13 cellular contexts compared by ENCODE assay signal in the genomic region with DNA sequence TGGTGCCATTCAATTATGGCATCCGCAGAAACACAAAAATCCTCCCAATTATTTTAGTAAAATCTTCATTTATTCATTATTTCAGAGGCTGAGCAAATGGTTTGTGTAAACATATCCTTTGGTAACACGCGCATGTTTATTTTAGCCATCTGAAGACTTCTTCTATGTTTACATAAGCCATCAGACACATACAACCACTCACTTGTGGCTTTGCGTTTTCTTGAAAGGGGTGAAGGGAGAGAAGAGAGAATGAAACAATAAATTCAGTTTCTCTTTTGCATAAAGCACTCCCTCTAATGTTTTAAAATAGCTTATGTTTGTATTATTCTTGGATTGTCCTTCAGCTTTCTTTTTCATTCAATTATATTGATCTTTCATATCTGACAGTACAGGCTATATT.
DNase-seq lines count a peak whose midpoint lies in the region; ATAC-seq and TF ChIP-seq lines count a peak whose summit lies in the region.
"Had no signal": no experiment of that assay in that cellular context is flagged by ENCODE, and none has a peak within 500 bp of the region (broad histone marks: within the 10 kb centered on the region; RNA-seq: fewer than 3 reads in every experiment).

No MANE protein-coding gene starts in this region.

- H3K4me3 Mint-ChIP-seq in mesothelial cell of epicardium: no peak overlapping the region
- H3K4me3 Mint-ChIP-seq: activated naive CD4-positive, alpha-beta T cell treated with anti-CD3 and anti-CD28 coated beads for 36 hours; neural crest cell had no signal

- H3K4me1 Mint-ChIP-seq in mesothelial cell of epicardium: peaks cover 60% of the 10 kb centered on the region

- WGBS in heart left ventricle, 4 donors: 61 to 75% (median 67%) methylated on average over 4 of the region's 4 CpGs
- 39 to 40% methylated on average over 4 of the region's 4 CpGs for WGBS in upper lobe of left lung, 2 donors

- no peaks in the 10 kb centered on the region for H3K9me2 ChIP-seq in MM.1S (replicated peaks; ENCODE audit: insufficient read depth, low read length)

- H3K79me2 ChIP-seq in MM.1S (ENCODE audit: low read length): no peaks in the 10 kb centered on the region

- peak overlapping the region; percentile 97 for H3K27ac Mint-ChIP-seq in mesothelial cell of epicardium
- H3K27ac Mint-ChIP-seq: activated naive CD4-positive, alpha-beta T cell treated with anti-CD3 and anti-CD28 coated beads for 36 hours had no signal

- no peak for TF ChIP-seq POLR2A in heart left ventricle (IDR thresholded peaks at IDR 0.05)
- no peak for TF ChIP-seq POLR2A in upper lobe of left lung (IDR thresholded peaks at IDR 0.05)

- ATAC-seq in heart left ventricle: no peak
- ATAC-seq in left cardiac atrium: no peak
- ATAC-seq in upper lobe of left lung (ENCODE audit: low FRiP score in 2 of 2): no peak
- ATAC-seq in GM18511 (IDR thresholded peaks at IDR 0.05; ENCODE audit: unreplicated experiment): no peak
- ATAC-seq in GM18502 (IDR thresholded peaks at IDR 0.05; ENCODE audit: poor library complexity, unreplicated experiment): no peak

- no peak for DNase-seq in heart left ventricle
- no peak for DNase-seq in left cardiac atrium
- DNase-seq in brain microvascular endothelial cell: peak; percentile 22
- no peak for DNase-seq in mesothelial cell of epicardium (ENCODE audit: low spot score in 2 of 2, unreplicated experiment in 2 of 2)
- DNase-seq in upper lobe of left lung: no peak
- no peak for DNase-seq in MM.1S
- DNase-seq: activated naive CD4-positive, alpha-beta T cell treated with anti-CD3 and anti-CD28 coated beads for 36 hours; H7; NCI-H774 had no signal

- no peak for TF ChIP-seq EP300 in upper lobe of left lung (IDR thresholded peaks at IDR 0.05)

- intact Hi-C loops in heart left ventricle (cut with DNase I) (loop anchor here (2.0 to 10.0 kb wide), 11 partner anchors 66 to 653 kb away; no protein-coding TSS in a partner anchor), left cardiac atrium (cut with DNase I) (loop anchor here in 1 of 2 donors (5.0 kb wide), 2 partner anchors 66 to 214 kb away; a partner anchor contains a TSS)

- H3K4me3 ChIP-seq in heart left ventricle: peak overlapping the region in 1 of 12 donors; percentile 18
- H3K4me3 ChIP-seq in brain microvascular endothelial cell (ENCODE audit: low read depth, low read length): no peak overlapping the region
- H3K4me3 ChIP-seq in upper lobe of left lung: no peak overlapping the region
- H3K4me3 ChIP-seq in MM.1S (ENCODE audit: low read length): no peak overlapping the region
- H3K4me3 ChIP-seq: SJSA1 had no signal

- H3K4me1 ChIP-seq in heart left ventricle: peaks cover 0 to 77% (median 55%) of the 10 kb centered on the region in 12 donors
- peaks cover 15 to 46% (median 31%) of the 10 kb centered on the region in 4 donors for H3K4me1 ChIP-seq in upper lobe of left lung
- H3K4me1 ChIP-seq in MM.1S (ENCODE audit: low read length): no peaks in the 10 kb centered on the region

- H3K27me3 ChIP-seq in heart left ventricle: no peaks in the 10 kb centered on the region
- H3K27me3 ChIP-seq in brain microvascular endothelial cell (replicated peaks): no peaks in the 10 kb centered on the region
- H3K27me3 ChIP-seq in upper lobe of left lung: no peaks in the 10 kb centered on the region
- H3K27me3 ChIP-seq in MM.1S (replicated peaks; ENCODE audit: insufficient read depth, low read length): no peaks in the 10 kb centered on the region
- H3K27me3 ChIP-seq: SJSA1 had no signal

- no peaks in the 10 kb centered on the region for H4K20me1 ChIP-seq in MM.1S (ENCODE audit: insufficient read depth, low read length)

- H3K27me3 Mint-ChIP-seq in mesothelial cell of epicardium (ENCODE audit: low read depth): no peaks in the 10 kb centered on the region

- no peaks in the 10 kb centered on the region for H3K9me3 ChIP-seq in heart left ventricle
- no peaks in the 10 kb centered on the region for H3K9me3 ChIP-seq in upper lobe of left lung
- H3K9me3 ChIP-seq in MM.1S (replicated peaks; ENCODE audit: insufficient read depth, low read length): no peaks in the 10 kb centered on the region
- H3K9me3 ChIP-seq: SJSA1 had no signal

- no peak overlapping the region for H3K9ac ChIP-seq in MM.1S (ENCODE audit: low read length)

- H3K4me2 ChIP-seq in MM.1S (ENCODE audit: low read depth, low read length): no peak overlapping the region

- H2AFZ ChIP-seq in MM.1S (ENCODE audit: low read length): no peak overlapping the region

- H3K36me3 ChIP-seq in heart left ventricle: peaks cover 0 to 8% (median 0%) of the 10 kb centered on the region in 9 donors
- no peaks in the 10 kb centered on the region for H3K36me3 ChIP-seq in brain microvascular endothelial cell (replicated peaks)
- peaks cover 0 to 4% (median 0%) of the 10 kb centered on the region in 4 donors for H3K36me3 ChIP-seq in upper lobe of left lung
- H3K36me3 ChIP-seq in MM.1S (replicated peaks; ENCODE audit: insufficient read depth, low read length): no peaks in the 10 kb centered on the region
- H3K36me3 ChIP-seq: SJSA1 had no signal

- H3F3A ChIP-seq in MM.1S (ENCODE audit: insufficient read depth, low read length): no peaks in the 10 kb centered on the region

- H3K27ac ChIP-seq in heart left ventricle: peak overlapping the region; percentile 11 to 90 (median 82)
- peak overlapping the region; percentile 44 for H3K27ac ChIP-seq in brain microvascular endothelial cell
- H3K27ac ChIP-seq in upper lobe of left lung: peak overlapping the region in 3 of 4 donors; percentile 7 to 85 (median 35)
- no peak overlapping the region for H3K27ac ChIP-seq in MM.1S (ENCODE audit: low read length)
- H3K27ac ChIP-seq: SJSA1 had no signal

- peaks cover 14% of the 10 kb centered on the region for H3K36me3 Mint-ChIP-seq in mesothelial cell of epicardium

- no peaks in the 10 kb centered on the region for H3K9me3 Mint-ChIP-seq in mesothelial cell of epicardium
- H3K9me3 Mint-ChIP-seq: activated naive CD4-positive, alpha-beta T cell treated with anti-CD3 and anti-CD28 coated beads for 36 hours; neural crest cell had no signal

- TF ChIP-seq CTCF in heart left ventricle (IDR thresholded peaks at IDR 0.05) (no peak), brain microvascular endothelial cell (IDR thresholded peaks at IDR 0.05; ENCODE audit: low read depth, low read length, missing control alignments) (no peak), mesothelial cell of epicardium (IDR thresholded peaks at IDR 0.05; ENCODE audit: unreplicated experiment) (no peak), upper lobe of left lung (IDR thresholded peaks at IDR 0.05) (no peak), MM.1S (IDR thresholded peaks at IDR 0.05; ENCODE audit: low read length) (no peak)

- in situ Hi-C loops in brain microvascular endothelial cell (cut with HindIII; ENCODE audit: low pct_ligation_motif_present, low sequenced_read_pairs): loop anchor here (25.0 kb wide), 1 partner anchor 89 kb away; no protein-coding TSS in a partner anchor
